ENCODE assay signal across 2 cellular contexts in genomic region chr15:35757790-35758189, GRCh38.
TF ChIP-seq lines count a peak whose summit lies in the region.

No MANE protein-coding gene starts in this region.

TF ChIP-seq in liver, 16 proteins besides CTCF, POLR2A, EP300 and RAD21 (continued from another document):
- TF ChIP-seq, protein P1, sequence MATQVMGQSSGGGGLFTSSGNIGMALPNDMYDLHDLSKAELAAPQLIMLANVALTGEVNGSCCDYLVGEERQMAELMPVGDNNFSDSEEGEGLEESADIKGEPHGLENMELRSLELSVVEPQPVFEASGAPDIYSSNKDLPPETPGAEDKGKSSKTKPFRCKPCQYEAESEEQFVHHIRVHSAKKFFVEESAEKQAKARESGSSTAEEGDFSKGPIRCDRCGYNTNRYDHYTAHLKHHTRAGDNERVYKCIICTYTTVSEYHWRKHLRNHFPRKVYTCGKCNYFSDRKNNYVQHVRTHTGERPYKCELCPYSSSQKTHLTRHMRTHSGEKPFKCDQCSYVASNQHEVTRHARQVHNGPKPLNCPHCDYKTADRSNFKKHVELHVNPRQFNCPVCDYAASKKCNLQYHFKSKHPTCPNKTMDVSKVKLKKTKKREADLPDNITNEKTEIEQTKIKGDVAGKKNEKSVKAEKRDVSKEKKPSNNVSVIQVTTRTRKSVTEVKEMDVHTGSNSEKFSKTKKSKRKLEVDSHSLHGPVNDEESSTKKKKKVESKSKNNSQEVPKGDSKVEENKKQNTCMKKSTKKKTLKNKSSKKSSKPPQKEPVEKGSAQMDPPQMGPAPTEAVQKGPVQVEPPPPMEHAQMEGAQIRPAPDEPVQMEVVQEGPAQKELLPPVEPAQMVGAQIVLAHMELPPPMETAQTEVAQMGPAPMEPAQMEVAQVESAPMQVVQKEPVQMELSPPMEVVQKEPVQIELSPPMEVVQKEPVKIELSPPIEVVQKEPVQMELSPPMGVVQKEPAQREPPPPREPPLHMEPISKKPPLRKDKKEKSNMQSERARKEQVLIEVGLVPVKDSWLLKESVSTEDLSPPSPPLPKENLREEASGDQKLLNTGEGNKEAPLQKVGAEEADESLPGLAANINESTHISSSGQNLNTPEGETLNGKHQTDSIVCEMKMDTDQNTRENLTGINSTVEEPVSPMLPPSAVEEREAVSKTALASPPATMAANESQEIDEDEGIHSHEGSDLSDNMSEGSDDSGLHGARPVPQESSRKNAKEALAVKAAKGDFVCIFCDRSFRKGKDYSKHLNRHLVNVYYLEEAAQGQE (IDR thresholded peaks at IDR 0.05) = no peak
- TF ChIP-seq TAF1 (conservative IDR thresholded peaks at IDR 0.05) = no peak
- peak; percentile 60 for TF ChIP-seq YY1 (IDR thresholded peaks at IDR 0.05)
- TF ChIP-seq HNF4A (conservative IDR thresholded peaks at IDR 0.05) = peak; percentile 24 to 32
- TF ChIP-seq, protein P2, sequence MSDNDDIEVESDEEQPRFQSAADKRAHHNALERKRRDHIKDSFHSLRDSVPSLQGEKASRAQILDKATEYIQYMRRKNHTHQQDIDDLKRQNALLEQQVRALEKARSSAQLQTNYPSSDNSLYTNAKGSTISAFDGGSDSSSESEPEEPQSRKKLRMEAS (IDR thresholded peaks at IDR 0.05) = peak; percentile 78
- TF ChIP-seq HNF4G (IDR thresholded peaks at IDR 0.05) = no peak
- TF ChIP-seq FOXA1 (IDR thresholded peaks at IDR 0.05) = peak; percentile 31
- no peak for TF ChIP-seq EGR1 (IDR thresholded peaks at IDR 0.05; ENCODE audit: low read depth in 2 of 2)
- TF ChIP-seq, protein P3, sequence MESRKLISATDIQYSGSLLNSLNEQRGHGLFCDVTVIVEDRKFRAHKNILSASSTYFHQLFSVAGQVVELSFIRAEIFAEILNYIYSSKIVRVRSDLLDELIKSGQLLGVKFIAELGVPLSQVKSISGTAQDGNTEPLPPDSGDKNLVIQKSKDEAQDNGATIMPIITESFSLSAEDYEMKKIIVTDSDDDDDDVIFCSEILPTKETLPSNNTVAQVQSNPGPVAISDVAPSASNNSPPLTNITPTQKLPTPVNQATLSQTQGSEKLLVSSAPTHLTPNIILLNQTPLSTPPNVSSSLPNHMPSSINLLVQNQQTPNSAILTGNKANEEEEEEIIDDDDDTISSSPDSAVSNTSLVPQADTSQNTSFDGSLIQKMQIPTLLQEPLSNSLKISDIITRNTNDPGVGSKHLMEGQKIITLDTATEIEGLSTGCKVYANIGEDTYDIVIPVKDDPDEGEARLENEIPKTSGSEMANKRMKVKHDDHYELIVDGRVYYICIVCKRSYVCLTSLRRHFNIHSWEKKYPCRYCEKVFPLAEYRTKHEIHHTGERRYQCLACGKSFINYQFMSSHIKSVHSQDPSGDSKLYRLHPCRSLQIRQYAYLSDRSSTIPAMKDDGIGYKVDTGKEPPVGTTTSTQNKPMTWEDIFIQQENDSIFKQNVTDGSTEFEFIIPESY (IDR thresholded peaks at IDR 0.05) = peak; percentile 33
- TF ChIP-seq FOXA2 (IDR thresholded peaks at IDR 0.05) = peak; percentile 60
- TF ChIP-seq SP1 (IDR thresholded peaks at IDR 0.05) = peak; percentile 36
- no peak for TF ChIP-seq NR2F2 (IDR thresholded peaks at IDR 0.05)
- TF ChIP-seq RXRA (IDR thresholded peaks at IDR 0.05) = peak in 1 of 2 donors; percentile 42
- peak; percentile 9 to 28 for TF ChIP-seq JUND (IDR thresholded peaks at IDR 0.05)
- TF ChIP-seq GABPA (IDR thresholded peaks at IDR 0.05 in 1 of 2, conservative IDR thresholded peaks at IDR 0.05 in 1 of 2) = no peak

TF ChIP-seq in HepG2, 621 proteins besides CTCF, POLR2A, EP300 and RAD21 (continued from another document):
- TF ChIP-seq SIX1 (CRISPR knock-in tag; IDR thresholded peaks at IDR 0.05; ENCODE audit: borderline replicate concordance) = no peak
TF ChIP-seq in HepG2: peak in this region for 0.
